ENCODE assay signal across 9 cellular contexts in genomic region chr7:14761506-14762296, GRCh38.
DNase-seq lines count a peak whose midpoint lies in the region; ATAC-seq and TF ChIP-seq lines count a peak whose summit lies in the region.
"Had no signal": no experiment of that assay in that cellular context is flagged by ENCODE, and none has a peak within 500 bp of the region (broad histone marks: within the 10 kb centered on the region; RNA-seq: fewer than 3 reads in every experiment).

No MANE protein-coding gene starts in this region.

- no peaks in the 10 kb centered on the region for H3K4me1 Mint-ChIP-seq in naive thymus-derived CD4-positive, alpha-beta T cell
- H3K4me1 Mint-ChIP-seq: activated B cell treated with CpG ODN at 0.5 μM for 24 hours had no signal

- peaks cover 0 to 9% (median 5%) of the 10 kb centered on the region in 11 donors for H3K9me3 Mint-ChIP-seq in naive thymus-derived CD4-positive, alpha-beta T cell

- no peak for TF ChIP-seq POLR2A in suprapubic skin (IDR thresholded peaks at IDR 0.05)

- no peak overlapping the region for H3K4me3 Mint-ChIP-seq in naive thymus-derived CD4-positive, alpha-beta T cell
- H3K4me3 Mint-ChIP-seq: activated B cell treated with CpG ODN at 0.5 μM for 24 hours had no signal

- TF ChIP-seq EP300 in suprapubic skin (IDR thresholded peaks at IDR 0.05) = no peak

- CTCF ChIA-PET in naive thymus-derived CD4-positive, alpha-beta T cell (lab: Charles Lee) = no interaction called here

- intact Hi-C loops in left ventricle myocardium superior (cut with micrococcal nuclease) = no loop called here
- intact Hi-C loops in naive thymus-derived CD4-positive, alpha-beta T cell (cut with micrococcal nuclease) = no loop called here

- DNase-seq in M059J (ENCODE audit: low read depth) (peak; percentile 73), left ventricle myocardium superior (peak; percentile 85), stromal cell of bone marrow (ENCODE audit: low read depth) (peak; percentile 80), suprapubic skin (ENCODE audit: low spot score in 2 of 2) (no peak)
- no peak for DNase-seq in naive thymus-derived CD4-positive, alpha-beta T cell
- DNase-seq in activated CD4-positive, alpha-beta T cell treated with anti-CD3 and anti-CD28 coated beads for 48 hours = no peak
- DNase-seq: activated B cell treated with CpG ODN at 0.5 μM for 24 hours had no signal

- TF ChIP-seq CTCF in VCaP (conservative IDR thresholded peaks at IDR 0.05) = no peak
- no peak for TF ChIP-seq CTCF in suprapubic skin (IDR thresholded peaks at IDR 0.05)

- no peaks in the 10 kb centered on the region for H3K27me3 Mint-ChIP-seq in naive thymus-derived CD4-positive, alpha-beta T cell
- H3K27me3 Mint-ChIP-seq: activated B cell treated with CpG ODN at 0.5 μM for 24 hours had no signal

- POLR2A ChIA-PET in naive thymus-derived CD4-positive, alpha-beta T cell (lab: Charles Lee) = no interaction called here

- no peak overlapping the region for H3K4me3 ChIP-seq in naive thymus-derived CD4-positive, alpha-beta T cell (ENCODE audit: low read length)
- no peak overlapping the region for H3K4me3 ChIP-seq in suprapubic skin

- 53% methylated on average over 4 of the region's 4 CpGs for WGBS in suprapubic skin

- H3K27me3 ChIP-seq in naive thymus-derived CD4-positive, alpha-beta T cell (ENCODE audit: control insufficient read depth in 2 of 2, insufficient read depth in 2 of 2, low read length in 2 of 2) = no peaks in the 10 kb centered on the region
- no peaks in the 10 kb centered on the region for H3K27me3 ChIP-seq in suprapubic skin

- no peak overlapping the region for H3K27ac Mint-ChIP-seq in naive thymus-derived CD4-positive, alpha-beta T cell
- H3K27ac Mint-ChIP-seq: activated B cell treated with CpG ODN at 0.5 μM for 24 hours had no signal

- no peaks in the 10 kb centered on the region for H3K36me3 ChIP-seq in naive thymus-derived CD4-positive, alpha-beta T cell (ENCODE audit: control insufficient read depth in 2 of 3, insufficient read depth in 3 of 3, low read length in 3 of 3)
- H3K36me3 ChIP-seq in suprapubic skin = no peaks in the 10 kb centered on the region

- ATAC-seq in left ventricle myocardium superior (peak; percentile 100), GM21717 (IDR thresholded peaks at IDR 0.05; ENCODE audit: unreplicated experiment) (no peak)
- no peak for ATAC-seq in naive thymus-derived CD4-positive, alpha-beta T cell

- H3K36me3 Mint-ChIP-seq in naive thymus-derived CD4-positive, alpha-beta T cell = no peaks in the 10 kb centered on the region

- no peaks in the 10 kb centered on the region for H3K4me1 ChIP-seq in naive thymus-derived CD4-positive, alpha-beta T cell (ENCODE audit: control insufficient read depth in 2 of 2, insufficient read depth in 2 of 2, low read length in 2 of 2)
- H3K4me1 ChIP-seq in suprapubic skin = no peaks in the 10 kb centered on the region

- no peaks in the 10 kb centered on the region for H3K9me3 ChIP-seq in naive thymus-derived CD4-positive, alpha-beta T cell (ENCODE audit: control insufficient read depth in 2 of 3, low read length in 3 of 3)
- H3K9me3 ChIP-seq in suprapubic skin = no peaks in the 10 kb centered on the region

- peak overlapping the region; percentile 85 for H3K27ac ChIP-seq in VCaP
- no peak overlapping the region for H3K27ac ChIP-seq in naive thymus-derived CD4-positive, alpha-beta T cell (ENCODE audit: low read depth, low read length)
- no peak overlapping the region for H3K27ac ChIP-seq in suprapubic skin

Comparison
In these comparisons a context has a peak if more than half of its experiments do, and no peak if none do; other contexts are left out.
1. DNase-seq: peak in M059J (single experiment), left ventricle myocardium superior (single experiment) and stromal cell of bone marrow (single experiment); none in naive thymus-derived CD4-positive, alpha-beta T cell (0 of 9), activated CD4-positive, alpha-beta T cell treated with anti-CD3 and anti-CD28 coated beads for 48 hours (single experiment) and suprapubic skin (0 of 2).